2 cellular contexts compared by ENCODE assay signal in genomic region chr2:17599617-17600016, GRCh38.
TF ChIP-seq lines count a peak whose summit lies in the region.

No MANE protein-coding gene starts in this region.

TF ChIP-seq in HepG2, 621 proteins besides CTCF, POLR2A, EP300 and RAD21:
- no peak for TF ChIP-seq GZF1 (CRISPR knock-in tag; IDR thresholded peaks at IDR 0.05)
- no peak for TF ChIP-seq GFI1 (CRISPR knock-in tag; IDR thresholded peaks at IDR 0.05; ENCODE audit: borderline replicate concordance)
- TF ChIP-seq PRMT3 (CRISPR knock-in tag; IDR thresholded peaks at IDR 0.05; ENCODE audit: borderline replicate concordance, low read depth), result no peak
- TF ChIP-seq GLMP (CRISPR knock-in tag; IDR thresholded peaks at IDR 0.05; ENCODE audit: borderline replicate concordance), result no peak
- TF ChIP-seq RBM22 (optimal IDR thresholded peaks at IDR 0.05; ENCODE audit: low read length), result peak; percentile 59
- TF ChIP-seq, protein P1, sequence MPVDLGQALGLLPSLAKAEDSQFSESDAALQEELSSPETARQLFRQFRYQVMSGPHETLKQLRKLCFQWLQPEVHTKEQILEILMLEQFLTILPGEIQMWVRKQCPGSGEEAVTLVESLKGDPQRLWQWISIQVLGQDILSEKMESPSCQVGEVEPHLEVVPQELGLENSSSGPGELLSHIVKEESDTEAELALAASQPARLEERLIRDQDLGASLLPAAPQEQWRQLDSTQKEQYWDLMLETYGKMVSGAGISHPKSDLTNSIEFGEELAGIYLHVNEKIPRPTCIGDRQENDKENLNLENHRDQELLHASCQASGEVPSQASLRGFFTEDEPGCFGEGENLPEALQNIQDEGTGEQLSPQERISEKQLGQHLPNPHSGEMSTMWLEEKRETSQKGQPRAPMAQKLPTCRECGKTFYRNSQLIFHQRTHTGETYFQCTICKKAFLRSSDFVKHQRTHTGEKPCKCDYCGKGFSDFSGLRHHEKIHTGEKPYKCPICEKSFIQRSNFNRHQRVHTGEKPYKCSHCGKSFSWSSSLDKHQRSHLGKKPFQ (CRISPR knock-in tag; IDR thresholded peaks at IDR 0.05; ENCODE audit: insufficient replicate concordance), result no peak
- no peak for TF ChIP-seq CCDC6 (CRISPR knock-in tag; IDR thresholded peaks at IDR 0.05)
- TF ChIP-seq HMG20B (CRISPR knock-in tag; conservative IDR thresholded peaks at IDR 0.05), result no peak
- no peak for TF ChIP-seq BRCA1 (CRISPR knock-in tag; IDR thresholded peaks at IDR 0.05)

TF ChIP-seq in WTC11, 78 proteins besides CTCF, POLR2A, EP300 and RAD21:
- TF ChIP-seq EMX1 (CRISPR knock-in tag; IDR thresholded peaks at IDR 0.05), result no peak
- no peak for TF ChIP-seq ATF1 (CRISPR knock-in tag; IDR thresholded peaks at IDR 0.05)
- no peak for TF ChIP-seq PREB (CRISPR knock-in tag; IDR thresholded peaks at IDR 0.05; ENCODE audit: borderline replicate concordance)
- no peak for TF ChIP-seq KAT7 (CRISPR knock-in tag; IDR thresholded peaks at IDR 0.05; ENCODE audit: borderline replicate concordance)
- no peak for TF ChIP-seq ZNF138 (CRISPR knock-in tag; conservative IDR thresholded peaks at IDR 0.05)
- no peak for TF ChIP-seq ZNF219 (CRISPR knock-in tag; IDR thresholded peaks at IDR 0.05; ENCODE audit: borderline replicate concordance)
- no peak for TF ChIP-seq SMAD3 (CRISPR knock-in tag; IDR thresholded peaks at IDR 0.05; ENCODE audit: borderline replicate concordance)
- TF ChIP-seq GRHL2 (CRISPR knock-in tag; IDR thresholded peaks at IDR 0.05; ENCODE audit: insufficient replicate concordance, severe bottlenecking), result no peak
- TF ChIP-seq, protein P2, sequence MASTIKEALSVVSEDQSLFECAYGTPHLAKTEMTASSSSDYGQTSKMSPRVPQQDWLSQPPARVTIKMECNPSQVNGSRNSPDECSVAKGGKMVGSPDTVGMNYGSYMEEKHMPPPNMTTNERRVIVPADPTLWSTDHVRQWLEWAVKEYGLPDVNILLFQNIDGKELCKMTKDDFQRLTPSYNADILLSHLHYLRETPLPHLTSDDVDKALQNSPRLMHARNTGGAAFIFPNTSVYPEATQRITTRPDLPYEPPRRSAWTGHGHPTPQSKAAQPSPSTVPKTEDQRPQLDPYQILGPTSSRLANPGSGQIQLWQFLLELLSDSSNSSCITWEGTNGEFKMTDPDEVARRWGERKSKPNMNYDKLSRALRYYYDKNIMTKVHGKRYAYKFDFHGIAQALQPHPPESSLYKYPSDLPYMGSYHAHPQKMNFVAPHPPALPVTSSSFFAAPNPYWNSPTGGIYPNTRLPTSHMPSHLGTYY (CRISPR knock-in tag; IDR thresholded peaks at IDR 0.05), result no peak
- no peak for TF ChIP-seq FOXP1 (CRISPR knock-in tag; IDR thresholded peaks at IDR 0.05; ENCODE audit: borderline replicate concordance)
- no peak for TF ChIP-seq ZNF121 (CRISPR knock-in tag; IDR thresholded peaks at IDR 0.05)
- TF ChIP-seq ATF2 (CRISPR knock-in tag; IDR thresholded peaks at IDR 0.05; ENCODE audit: borderline replicate concordance, low read depth), result no peak
- TF ChIP-seq, protein P3, sequence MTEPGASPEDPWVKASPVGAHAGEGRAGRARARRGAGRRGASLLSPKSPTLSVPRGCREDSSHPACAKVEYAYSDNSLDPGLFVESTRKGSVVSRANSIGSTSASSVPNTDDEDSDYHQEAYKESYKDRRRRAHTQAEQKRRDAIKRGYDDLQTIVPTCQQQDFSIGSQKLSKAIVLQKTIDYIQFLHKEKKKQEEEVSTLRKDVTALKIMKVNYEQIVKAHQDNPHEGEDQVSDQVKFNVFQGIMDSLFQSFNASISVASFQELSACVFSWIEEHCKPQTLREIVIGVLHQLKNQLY (CRISPR knock-in tag; IDR thresholded peaks at IDR 0.05), result no peak
- TF ChIP-seq ATF3 (CRISPR knock-in tag; conservative IDR thresholded peaks at IDR 0.05), result no peak
- TF ChIP-seq, protein P4, sequence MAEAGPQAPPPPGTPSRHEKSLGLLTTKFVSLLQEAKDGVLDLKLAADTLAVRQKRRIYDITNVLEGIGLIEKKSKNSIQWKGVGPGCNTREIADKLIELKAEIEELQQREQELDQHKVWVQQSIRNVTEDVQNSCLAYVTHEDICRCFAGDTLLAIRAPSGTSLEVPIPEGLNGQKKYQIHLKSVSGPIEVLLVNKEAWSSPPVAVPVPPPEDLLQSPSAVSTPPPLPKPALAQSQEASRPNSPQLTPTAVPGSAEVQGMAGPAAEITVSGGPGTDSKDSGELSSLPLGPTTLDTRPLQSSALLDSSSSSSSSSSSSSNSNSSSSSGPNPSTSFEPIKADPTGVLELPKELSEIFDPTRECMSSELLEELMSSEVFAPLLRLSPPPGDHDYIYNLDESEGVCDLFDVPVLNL (CRISPR knock-in tag; IDR thresholded peaks at IDR 0.05; ENCODE audit: borderline replicate concordance, low read depth), result no peak
- TF ChIP-seq RORB (CRISPR knock-in tag; IDR thresholded peaks at IDR 0.05), result no peak
- TF ChIP-seq, protein P5, sequence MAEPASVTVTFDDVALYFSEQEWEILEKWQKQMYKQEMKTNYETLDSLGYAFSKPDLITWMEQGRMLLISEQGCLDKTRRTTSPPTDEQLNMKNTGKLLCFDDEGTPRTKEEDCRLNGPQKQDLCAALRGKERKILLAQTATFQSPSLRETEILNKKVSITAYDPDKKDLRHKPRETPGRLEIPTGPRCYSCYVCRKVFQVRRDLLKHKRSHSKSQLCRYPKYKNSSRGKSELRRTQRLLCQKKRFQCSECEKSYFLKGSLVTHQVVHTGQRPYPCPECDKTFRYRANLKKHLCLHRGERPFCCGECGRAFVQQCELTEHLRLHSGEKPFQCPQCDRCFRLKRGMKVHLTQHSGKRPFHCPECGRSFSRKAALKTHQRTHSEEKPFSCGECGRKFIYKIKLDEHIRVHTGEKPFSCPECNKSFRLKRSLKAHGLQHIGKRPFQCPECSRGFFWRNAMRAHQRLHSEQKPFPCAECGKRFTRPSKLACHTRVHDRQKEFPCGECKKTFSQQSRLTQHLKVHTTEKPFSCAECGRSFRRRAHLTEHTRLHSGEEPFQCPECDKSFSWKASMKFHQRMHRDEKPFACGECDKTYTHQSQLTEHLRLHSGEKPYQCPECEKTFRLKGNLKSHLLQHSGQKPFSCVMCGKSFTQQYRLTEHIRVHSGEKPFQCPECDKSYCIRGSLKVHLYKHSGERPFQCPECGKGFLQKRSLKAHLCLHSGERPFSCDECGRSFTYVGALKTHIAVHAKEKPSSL (CRISPR knock-in tag; conservative IDR thresholded peaks at IDR 0.05), result no peak
- TF ChIP-seq GTF2I (CRISPR knock-in tag; conservative IDR thresholded peaks at IDR 0.05), result no peak
- TF ChIP-seq SMAD4 (CRISPR knock-in tag; IDR thresholded peaks at IDR 0.05), result no peak
